Comparison of ENCODE assay signal across 8 cellular contexts in genomic region chr2:8421658-8422499, GRCh38.
DNase-seq lines count a peak whose midpoint lies in the region; ATAC-seq lines count a peak whose summit lies in the region.

No MANE protein-coding gene starts in this region.

- no peak overlapping the region for H3K9ac ChIP-seq in BLaER1 treated with 17β-estradiol and CSF1 and Interleukin-3, amounts not matched to agents 10 nM and 100 nM

- H3K27ac ChIP-seq in BLaER1 treated with 17β-estradiol and CSF1 and Interleukin-3, amounts not matched to agents 10 nM and 100 nM, result peak overlapping the region in 2 of 11 experiments; percentile 3 to 19; a peak in 1 of 22 replicates

- DNase-seq in NOMO-1 treated with DMSO at 0.1 percent for 48 hours (lab: John Stamatoyannopoulos, UW; ENCODE audit: unreplicated experiment), result peak; percentile 27
- DNase-seq in putamen (ENCODE audit: low spot score), result no peak
- DNase-seq in islet precursor cell, result no peak
- DNase-seq in posterior cingulate gyrus, result no peak
- DNase-seq in AG08395 (ENCODE audit: low spot score), result no peak

- H3K4me1 ChIP-seq in BLaER1 treated with 17β-estradiol and CSF1 and Interleukin-3, amounts not matched to agents 10 nM and 100 nM, result peaks cover 8 to 27% (median 17%) of the 10 kb centered on the region in 10 experiments; a peak in 16 of 20 replicates

- intact Hi-C loops in posterior cingulate gyrus (cut with DNase I), result no loop called here

- no peaks in the 10 kb centered on the region for H4K20me1 ChIP-seq in BLaER1 treated with 17β-estradiol and CSF1 and Interleukin-3, amounts not matched to agents 10 nM and 100 nM

- peak overlapping the region in 7 of 11 experiments; percentile 4 to 58 (median 39); a peak in 9 of 22 replicates for H3K4me2 ChIP-seq in BLaER1 treated with 17β-estradiol and CSF1 and Interleukin-3, amounts not matched to agents 10 nM and 100 nM

- H3K4me3 ChIP-seq in BLaER1 treated with 17β-estradiol and CSF1 and Interleukin-3, amounts not matched to agents 10 nM and 100 nM, result no peak overlapping the region

- H3K36me3 ChIP-seq in BLaER1 treated with 17β-estradiol and CSF1 and Interleukin-3, amounts not matched to agents 10 nM and 100 nM, result no peaks in the 10 kb centered on the region

- no peaks in the 10 kb centered on the region for H3K27me3 ChIP-seq in BLaER1 treated with 17β-estradiol and CSF1 and Interleukin-3, amounts not matched to agents 10 nM and 100 nM

- H3K9me3 ChIP-seq in BLaER1 treated with 17β-estradiol and CSF1 and Interleukin-3, amounts not matched to agents 10 nM and 100 nM (replicated peaks in 1 of 11), result peaks cover 0 to 6% (median 0%) of the 10 kb centered on the region in 11 experiments; a peak in 2 of 22 replicates

- ATAC-seq in GM19035 (IDR thresholded peaks at IDR 0.05; ENCODE audit: unreplicated experiment), result peak; percentile 91
- peak; percentile 87 for ATAC-seq in HG02840 (IDR thresholded peaks at IDR 0.05; ENCODE audit: low FRiP score, unreplicated experiment)
